In genomic region chr4:111475001-111475400, GRCh38 we compare ENCODE assay signal across 9 cellular contexts.
DNase-seq lines count a peak whose midpoint lies in the region; ATAC-seq, FAIRE-seq and TF ChIP-seq lines count a peak whose summit lies in the region.
"Had no signal": no experiment of that assay in that cellular context is flagged by ENCODE, and none has a peak within 500 bp of the region (broad histone marks: within the 10 kb centered on the region; RNA-seq: fewer than 3 reads in every experiment).

No MANE protein-coding gene starts in this region.

- H2AFZ ChIP-seq in Loucy (ENCODE audit: low read length) = no peak overlapping the region

- intact Hi-C loops in colonic mucosa (cut with DNase I) = loop anchor here (10.0 kb wide), 1 partner anchor 200 kb away; no protein-coding TSS in a partner anchor

- H3K79me2 ChIP-seq in Loucy (ENCODE audit: insufficient read depth, low read length) = no peaks in the 10 kb centered on the region

- no peak overlapping the region for H3K27ac Mint-ChIP-seq in nephron progenitor cell
- H3K27ac Mint-ChIP-seq: activated T-cell treated with anti-CD3 and anti-CD28 coated beads, Interleukin-2, amount 50 U/mL, for 24 hours had no signal

- H3K36me3 ChIP-seq in Loucy (ENCODE audit: insufficient read depth, low read length) (no peaks in the 10 kb centered on the region), colonic mucosa (no peaks in the 10 kb centered on the region)

- FAIRE-seq in D721Med (lab: Jason Lieb, UNC) (no peak), frontal cortex (lab: Jason Lieb, UNC) (no peak)

- no peak for ATAC-seq in GM21447 (IDR thresholded peaks at IDR 0.05; ENCODE audit: unreplicated experiment)

- H3K4me2 ChIP-seq in Loucy (ENCODE audit: low read depth, low read length, poor library complexity, severe bottlenecking) = no peak overlapping the region

- no peaks in the 10 kb centered on the region for H3F3A ChIP-seq in Loucy (ENCODE audit: low read depth)

- H3K9ac ChIP-seq in Loucy (ENCODE audit: low read depth, low read length, poor library complexity, severe bottlenecking) = no peak overlapping the region
- no peak overlapping the region for H3K9ac ChIP-seq in colonic mucosa (ENCODE audit: low read depth in 2 of 2, low read length in 2 of 2)

- no peak overlapping the region for H3K4me3 Mint-ChIP-seq in nephron progenitor cell
- H3K4me3 Mint-ChIP-seq: activated T-cell treated with anti-CD3 and anti-CD28 coated beads, Interleukin-2, amount 50 U/mL, for 24 hours had no signal

- H3K4me1 Mint-ChIP-seq in nephron progenitor cell = no peaks in the 10 kb centered on the region

- TF ChIP-seq CTCF in D721Med (IDR thresholded peaks at IDR 0.05; ENCODE audit: insufficient read depth, missing control alignments) (peak; percentile 61), Loucy (conservative IDR thresholded peaks at IDR 0.05; ENCODE audit: low read length) (0 out of 2 replicates have a peak, but pooled peaks have one; percentile 21), colonic mucosa (IDR thresholded peaks at IDR 0.05) (peak; percentile 42), nephron progenitor cell (IDR thresholded peaks at IDR 0.05) (peak; percentile 55)

- H3K9me3 ChIP-seq in Loucy (ENCODE audit: insufficient read depth, low read depth, low read length) = no peaks in the 10 kb centered on the region
- no peaks in the 10 kb centered on the region for H3K9me3 ChIP-seq in colonic mucosa

- no peak overlapping the region for H3K27ac ChIP-seq in colonic mucosa

- no peaks in the 10 kb centered on the region for H3K36me3 Mint-ChIP-seq in nephron progenitor cell (ENCODE audit: low read depth)

- no peaks in the 10 kb centered on the region for H3K27me3 Mint-ChIP-seq in nephron progenitor cell (ENCODE audit: low read depth, poor library complexity)
- H3K27me3 Mint-ChIP-seq: activated T-cell treated with anti-CD3 and anti-CD28 coated beads, Interleukin-2, amount 50 U/mL, for 24 hours had no signal

- H4K20me1 ChIP-seq in Loucy (ENCODE audit: insufficient read depth, low read length, poor library complexity, severe bottlenecking) = no peaks in the 10 kb centered on the region

- no peaks in the 10 kb centered on the region for H3K9me2 ChIP-seq in Loucy (replicated peaks; ENCODE audit: low read depth, low read length)

- DNase-seq in D721Med (ENCODE audit: insufficient read length, low spot score) (no peak), colonic mucosa (peak; percentile 58), nephron progenitor cell (peak; percentile 51), RPMI8226 (no peak), SIG-M5 (lab: John Stamatoyannopoulos, UW) (no peak), frontal cortex (ENCODE audit: low spot score in 2 of 2) (no peak)
- DNase-seq: activated T-cell treated with anti-CD3 and anti-CD28 coated beads, Interleukin-2, amount 50 U/mL, for 24 hours had no signal

- H3K4me1 ChIP-seq in Loucy (ENCODE audit: insufficient read depth, low read length, poor library complexity, severe bottlenecking) (no peaks in the 10 kb centered on the region), colonic mucosa (no peaks in the 10 kb centered on the region)

- no peaks in the 10 kb centered on the region for H3K9me3 Mint-ChIP-seq in nephron progenitor cell
- H3K9me3 Mint-ChIP-seq: activated T-cell treated with anti-CD3 and anti-CD28 coated beads, Interleukin-2, amount 50 U/mL, for 24 hours had no signal

- H3K4me3 ChIP-seq in Loucy (ENCODE audit: low read length, poor library complexity, severe bottlenecking) (no peak overlapping the region), colonic mucosa (no peak overlapping the region)

- no peaks in the 10 kb centered on the region for H3K27me3 ChIP-seq in Loucy (ENCODE audit: insufficient read depth, low read length, poor library complexity, severe bottlenecking)
- H3K27me3 ChIP-seq in colonic mucosa = no peaks in the 10 kb centered on the region

Comparison
In these comparisons a context has a peak if more than half of its experiments do, and no peak if none do; other contexts are left out.
1. DNase-seq: peak in colonic mucosa (single experiment) and nephron progenitor cell (single experiment); none in D721Med (single experiment), RPMI8226 (single experiment), SIG-M5 (single experiment) and frontal cortex (0 of 2).
2. Peak in every context shown above with its lines, with median percentiles within 50 percentile points of each other: CTCF ChIP-seq.